ENCODE assay signal across 17 cellular contexts in genomic region chr14:22337938-22338337, GRCh38.
"Had no signal": no experiment of that assay in that cellular context is flagged by ENCODE, and none has a peak within 500 bp of the region (broad histone marks: within the 10 kb centered on the region; RNA-seq: fewer than 3 reads in every experiment).

No MANE protein-coding gene starts in this region.

- ATAC-seq: gastroesophageal sphincter, left lung, natural killer cell, right cardiac atrium had no signal

- H3K27me3 ChIP-seq: gastroesophageal sphincter, left lung, SJCRH30 had no signal

- H3K4me3 ChIP-seq: gastroesophageal sphincter, left lung, mucosa of descending colon, prostate gland, SJCRH30 had no signal

- H3K9me3 ChIP-seq: gastroesophageal sphincter, left lung, mucosa of descending colon, prostate gland, SJCRH30 had no signal

- H3K36me3 ChIP-seq: gastroesophageal sphincter, left lung, prostate gland, SJCRH30 had no signal

- FAIRE-seq: keratinocyte had no signal

- DNase-seq: activated CD4-positive, alpha-beta T cell treated with anti-CD3 and anti-CD28 coated beads, Interleukin-2, amount 10 ng/mL, durations not matched to agents 7 days and 5 days; activated CD4-positive, CD25-positive, alpha-beta regulatory T cell; activated CD8-positive, alpha-beta memory T cell treated with anti-CD3 and anti-CD28 coated beads for 24 hours; activated naive CD8-positive, alpha-beta T cell treated with anti-CD3 and anti-CD28 coated beads for 36 hours; anterior cingulate cortex; erythroblast; left lung; mucosa of descending colon; natural killer cell; nucleus accumbens; right cardiac atrium; SJCRH30; SW 1271; trophoblast cell had no signal

- H3K4me1 ChIP-seq: prostate gland had no signal

- H3K27ac ChIP-seq: SJCRH30 had no signal
